8 cellular contexts compared by ENCODE assay signal in genomic region chr15:67082007-67082536, GRCh38. TPM values are rescaled to one million over a fixed set of nuclear protein-coding genes. Genes with fewer than 3 reads are reported as not detected.
DNase-seq lines count a peak whose midpoint lies in the region; ATAC-seq and TF ChIP-seq lines count a peak whose summit lies in the region.

No MANE protein-coding gene starts in this region.

- peaks cover 96% of the 10 kb centered on the region for H3K79me2 ChIP-seq in fibroblast of lung (ENCODE audit: control insufficient read depth, insufficient read depth, low read length)

- H3K18ac ChIP-seq in IMR-90 (ENCODE audit: low read depth, low read length): 0 out of 2 replicates have a peak overlapping the region, but pooled peaks have one; percentile 11

- BruUV-seq in IMR-90 (replicated peaks; lab: Mats Ljungman, UMichigan): no TSS peak

- H3K23ac ChIP-seq in IMR-90 (ENCODE audit: low read depth, low read length): peak overlapping the region; percentile 26; the same call in 1 of the 2 replicates

- H3K9me3 ChIP-seq in IMR-90 (ENCODE audit: control insufficient read depth, insufficient read depth, low read length) (no peaks in the 10 kb centered on the region), fibroblast of lung (ENCODE audit: control insufficient read depth, insufficient read depth, low read depth, low read length) (no peaks in the 10 kb centered on the region)

- peaks cover 70% of the 10 kb centered on the region for H3K9me1 ChIP-seq in IMR-90 (ENCODE audit: insufficient read depth, low read length)

- no peak overlapping the region for H3K9ac ChIP-seq in IMR-90 (ENCODE audit: low read depth, low read length)
- no peak overlapping the region for H3K9ac ChIP-seq in fibroblast of lung (ENCODE audit: insufficient read depth, low read length)

- H3K27me3 ChIP-seq in IMR-90 (ENCODE audit: control insufficient read depth, insufficient read depth, low read length): no peaks in the 10 kb centered on the region
- H3K27me3 ChIP-seq in fibroblast of lung (ENCODE audit: control insufficient read depth, insufficient read depth, low read length): no peaks in the 10 kb centered on the region

- H2BK20ac ChIP-seq in IMR-90 (ENCODE audit: low read depth, low read length): no peak overlapping the region

- CTCF ChIA-PET in IMR-90 (lab: Yijun Ruan, JAX): interaction anchor here (0.9 to 1.1 kb wide), 2 partner anchors 13 to 28 kb away, joined by 3 to 4 read pairs; no protein-coding TSS in a partner anchor

- peaks cover 6 to 91% of the 10 kb centered on the region in 2 experiments; a peak in 2 of 4 replicates for H3K79me1 ChIP-seq in IMR-90 (ENCODE audit: low read depth in 1 of 2, low read length in 2 of 2)

- ATAC-seq in IMR-90 (ENCODE audit: low read depth) (no peak), GM19455 (IDR thresholded peaks at IDR 0.05; ENCODE audit: unreplicated experiment) (no peak), GM19035 (IDR thresholded peaks at IDR 0.05; ENCODE audit: unreplicated experiment) (no peak)

- no peak overlapping the region for H2BK120ac ChIP-seq in IMR-90 (ENCODE audit: low read depth, low read length)

- H3K14ac ChIP-seq in IMR-90 (replicated peaks; ENCODE audit: low read depth, low read length): peak overlapping the region; percentile 3; the same call in 1 of the 2 replicates

- intact Hi-C loops in IMR-90 (cut with micrococcal nuclease): no loop called here

- 0 out of 2 replicates have a peak overlapping the region, but pooled peaks have one; percentile 2 for H3K27ac ChIP-seq in IMR-90 (ENCODE audit: insufficient read depth, low read length)
- H3K27ac ChIP-seq in fibroblast of lung (ENCODE audit: insufficient read depth, low read length): peak overlapping the region; percentile 14

- no peak overlapping the region for H3K4me3 ChIP-seq in IMR-90 (ENCODE audit: insufficient read depth, low read depth, low read length)
- H3K4me3 ChIP-seq in fibroblast of lung (replicated peaks in 1 of 4; ENCODE audit: control extremely low read depth in 1 of 4, insufficient read depth in 1 of 4, low read depth in 3 of 4, low read length in 4 of 4): no peak overlapping the region

- no peak overlapping the region for H4K8ac ChIP-seq in IMR-90 (ENCODE audit: low read depth in 2 of 2, low read length in 2 of 2)

- TF ChIP-seq CTCF in IMR-90 (conservative IDR thresholded peaks at IDR 0.05; ENCODE audit: low read depth, low read length) (no peak), fibroblast of lung (conservative IDR thresholded peaks at IDR 0.05 in 1 of 2, IDR thresholded peaks at IDR 0.05 in 1 of 2; ENCODE audit: low read depth in 1 of 2, low read length in 2 of 2) (no peak)

- TF ChIP-seq RAD21 in IMR-90 (IDR thresholded peaks at IDR 0.05; ENCODE audit: low read length): no peak

- H3K4ac ChIP-seq in IMR-90 (ENCODE audit: low read depth, low read length): 0 out of 2 replicates have a peak overlapping the region, but pooled peaks have one; percentile 5

- H3K4me1 ChIP-seq in IMR-90 (ENCODE audit: control insufficient read depth, insufficient read depth, low read length) (peaks cover 64% of the 10 kb centered on the region), fibroblast of lung (ENCODE audit: control insufficient read depth, extremely low read depth, insufficient read depth, low read length) (peaks cover 71% of the 10 kb centered on the region)

- H2BK5ac ChIP-seq in IMR-90 (ENCODE audit: low read depth, low read length, poor library complexity, severe bottlenecking): no peak overlapping the region

- no CpG with 5 or more reads among the region's 3 CpGs for WGBS in IMR-90 (ENCODE audit: extremely low coverage in 2 of 2, insufficient read length in 1 of 2), 2 experiments

- H3K4me2 ChIP-seq in IMR-90 (ENCODE audit: low read depth, low read length): no peak overlapping the region
- no peak overlapping the region for H3K4me2 ChIP-seq in fibroblast of lung (ENCODE audit: extremely low read depth, insufficient read depth, low read length)

- no peak overlapping the region for H4K5ac ChIP-seq in IMR-90 (ENCODE audit: low read depth, low read length)

- H2AK9ac ChIP-seq in IMR-90 (replicated peaks; ENCODE audit: low read depth, low read length, poor library complexity): no peak overlapping the region

- H4K20me1 ChIP-seq in IMR-90 (ENCODE audit: insufficient read depth, low read length) (peaks cover 98% of the 10 kb centered on the region), fibroblast of lung (ENCODE audit: control insufficient read depth, extremely low read depth, insufficient read depth, low read length) (peaks cover 2% of the 10 kb centered on the region)

- no peak overlapping the region for H3K56ac ChIP-seq in IMR-90 (ENCODE audit: extremely low read depth, insufficient read depth, low read length)

- TF ChIP-seq POLR2A in IMR-90 (IDR thresholded peaks at IDR 0.05; ENCODE audit: low read depth, low read length): no peak; the same call in 1 of the 2 replicates

- in situ Hi-C loops in IMR-90 (cut with MboI; ENCODE audit: low sequenced_read_pairs): no loop called here

- DNase-seq in IMR-90 (no peak), fibroblast of lung (ENCODE audit: low read depth in 2 of 2) (no peak), NCI-H748 treated with DMSO at 0.1 percent for 48 hours (lab: John Stamatoyannopoulos, UW) (no peak), NOMO-1 treated with DMSO at 0.1 percent for 48 hours (lab: John Stamatoyannopoulos, UW; ENCODE audit: unreplicated experiment) (no peak)
- DNase-seq in activated CD4-positive, alpha-beta T cell treated with anti-CD3 and anti-CD28 coated beads for 4 hours: peak; percentile 52 to 55
- DNase-seq in stimulated activated CD4-positive, alpha-beta T cell treated with anti-CD3 and anti-CD28 coated beads, TNF-alpha, amount 100 ng/mL, for 1 hour (ENCODE audit: low read depth in 3 of 3, low spot score in 1 of 3): peak in 2 of 3 donors; percentile 42 to 55

- dilution Hi-C loops in IMR-90 (cut with HindIII; ENCODE audit: low sequenced_read_pairs, unreplicated experiment): no loop called here

- no peak overlapping the region for H2AK5ac ChIP-seq in IMR-90 (ENCODE audit: low read depth, low read length)

- no peak overlapping the region for H2AFZ ChIP-seq in IMR-90 (replicated peaks; ENCODE audit: low read length, poor library complexity)
- H2AFZ ChIP-seq in fibroblast of lung (ENCODE audit: low read length): no peak overlapping the region

- POLR2A ChIA-PET in IMR-90 (lab: Charles Lee; ENCODE audit: unreplicated experiment): no interaction called here

- H2BK15ac ChIP-seq in IMR-90 (ENCODE audit: low read depth, low read length): 0 out of 3 replicates have a peak overlapping the region, but pooled peaks have one; percentile 7

- H3K36me3 ChIP-seq in IMR-90 (ENCODE audit: control insufficient read depth, insufficient read depth, low read length) (peaks cover 61% of the 10 kb centered on the region), fibroblast of lung (ENCODE audit: control insufficient read depth, insufficient read depth, low read length) (peaks cover 11% of the 10 kb centered on the region)

- H4K91ac ChIP-seq in IMR-90 (ENCODE audit: insufficient read depth, low read depth, low read length): no peak overlapping the region

TF ChIP-seq in IMR-90, 13 proteins besides CTCF, POLR2A, EP300 and RAD21:
- TF ChIP-seq MAZ (IDR thresholded peaks at IDR 0.05; ENCODE audit: borderline replicate concordance, low read depth, low read length) (no peak), CHD1 (IDR thresholded peaks at IDR 0.05; ENCODE audit: low read depth, low read length) (no peak), RFX5 (IDR thresholded peaks at IDR 0.05; ENCODE audit: low read depth, low read length) (no peak), FOS (IDR thresholded peaks at IDR 0.05; ENCODE audit: low read depth, low read length) (no peak), MXI1 (IDR thresholded peaks at IDR 0.05; ENCODE audit: borderline replicate concordance, low read depth, low read length) (no peak), SMC3 (IDR thresholded peaks at IDR 0.05; ENCODE audit: low read depth, low read length) (no peak), RCOR1 (IDR thresholded peaks at IDR 0.05; ENCODE audit: insufficient replicate concordance, low read length) (no peak), CEBPB (IDR thresholded peaks at IDR 0.05; ENCODE audit: low read depth, low read length) (no peak), ELK1 (IDR thresholded peaks at IDR 0.05; ENCODE audit: borderline replicate concordance, low read depth, low read length) (no peak), NFE2L2 (IDR thresholded peaks at IDR 0.05; ENCODE audit: low read depth, low read length) (no peak), MAFK (IDR thresholded peaks at IDR 0.05; ENCODE audit: low read depth, low read length) (no peak), USF2 (IDR thresholded peaks at IDR 0.05; ENCODE audit: low read depth, low read length) (no peak), BHLHE40 (IDR thresholded peaks at IDR 0.05; ENCODE audit: low read depth, low read length) (no peak)

RNA-seq across cellular contexts. Expression of gene SMAD3, which starts 16.7 kb away (rescaled TPM):
- total RNA-seq in IMR-90 (2012; rRNA removed): 71.0 and 71.1 TPM in 2 replicates
- polyA plus RNA-seq in IMR-90 (2012; rRNA removed): 177 and 194 TPM in 2 replicates
- 153 and 181 TPM in 2 replicates for polyA plus RNA-seq in IMR-90 (2012; cell fraction: cytosol; rRNA removed)
- 378 and 409 TPM in 2 replicates for polyA plus RNA-seq in IMR-90 (2012; cell fraction: nucleus; rRNA removed; ENCODE audit: low replicate concordance)
- 48.8 and 69.9 TPM in 2 replicates for total RNA-seq in fibroblast of lung
- 173 and 210 TPM in 2 replicates for polyA plus RNA-seq in fibroblast of lung
- 201 and 211 TPM in 2 replicates for polyA plus RNA-seq in fibroblast of lung (2012)
- polyA minus RNA-seq in fibroblast of lung (ENCODE audit: low replicate concordance): 738 and 1,027 TPM in 2 replicates

Comparison
In these comparisons a context has a peak if more than half of its experiments do, and no peak if none do; other contexts are left out.
1. DNase-seq: peak in activated CD4-positive, alpha-beta T cell treated with anti-CD3 and anti-CD28 coated beads for 4 hours (2 of 2) and stimulated activated CD4-positive, alpha-beta T cell treated with anti-CD3 and anti-CD28 coated beads, TNF-alpha, amount 100 ng/mL, for 1 hour (2 of 3); none in IMR-90 (single experiment), fibroblast of lung (0 of 2), NCI-H748 treated with DMSO at 0.1 percent for 48 hours (single experiment) and NOMO-1 treated with DMSO at 0.1 percent for 48 hours (single experiment).